18 cellular contexts compared by ENCODE assay signal in genomic region chr12:54051081-54051912, GRCh38. TPM values are rescaled to one million over a fixed set of nuclear protein-coding genes. Genes with fewer than 3 reads are reported as not detected.
A peak's percentile ranks its signal among the peaks of the same experiment; 100 is the strongest.
DNase-seq lines count a peak whose midpoint lies in the region; ATAC-seq, FAIRE-seq and TF ChIP-seq lines count a peak whose summit lies in the region.
"Had no signal": no experiment of that assay in that cellular context is flagged by ENCODE, and none has a peak within 500 bp of the region (broad histone marks: within the 10 kb centered on the region; RNA-seq: fewer than 3 reads in every experiment).

No MANE protein-coding gene starts in this region.

- H3K9me3 Mint-ChIP-seq in natural killer cell treated with Interleukin-12 subunit alpha and Interleukin-12 subunit beta and Interleukin-15 and Interleukin-18, amount 100 ng/mL, for 72 hours = no peaks in the 10 kb centered on the region
- H3K9me3 Mint-ChIP-seq: activated T-helper 1 cell treated with anti-CD3 and anti-CD28 coated beads, Interleukin-12 subunit alpha, Interleukin-12 subunit beta, Interleukin-2, Interleukin-4 antibody, amounts not matched to agents 30 ng/mL and 10 ng/mL and 1 ng/mL, durations not matched to agents 14 hours and 24 hours and 36 hours had no signal

- peak overlapping the region; percentile 86 for H2AK5ac ChIP-seq in H1 (ENCODE audit: low read depth, low read length)

- 0 out of 2 replicates have a peak overlapping the region, but pooled peaks have one; percentile 68 for H2BK12ac ChIP-seq in H1 (ENCODE audit: low read depth, low read length)

- no peak overlapping the region for H2BK120ac ChIP-seq in H1 (replicated peaks; ENCODE audit: low read depth, low read length)

- no peak for ATAC-seq in natural killer cell treated with Interleukin-12 subunit alpha and Interleukin-12 subunit beta and Interleukin-15 and Interleukin-18, amount 100 ng/mL, for 72 hours
- ATAC-seq in HG03139 (IDR thresholded peaks at IDR 0.05; ENCODE audit: unreplicated experiment) = no peak
- ATAC-seq: activated CD4-positive, alpha-beta T cell treated with anti-CD3 and anti-CD28 coated beads for 36 hours had no signal

- H3K4me1 Mint-ChIP-seq in natural killer cell treated with Interleukin-12 subunit alpha and Interleukin-12 subunit beta and Interleukin-15 and Interleukin-18, amount 100 ng/mL, for 72 hours (ENCODE audit: low read depth in 2 of 2) = peaks cover 44 to 45% of the 10 kb centered on the region in 2 donors

- no peak overlapping the region for H2BK5ac ChIP-seq in H1 (ENCODE audit: low read depth, low read length)

- no peak overlapping the region for H3K14ac ChIP-seq in H1 (ENCODE audit: insufficient read length)

- no peaks in the 10 kb centered on the region for H3K9me3 ChIP-seq in H1 (ENCODE audit: insufficient read depth in 2 of 2, low read depth in 1 of 2, low read length in 1 of 2)
- H3K9me3 ChIP-seq: vagina had no signal

- peak overlapping the region in 1 of 2 donors; percentile 60 for H3K27ac Mint-ChIP-seq in natural killer cell treated with Interleukin-12 subunit alpha and Interleukin-12 subunit beta and Interleukin-15 and Interleukin-18, amount 100 ng/mL, for 72 hours
- H3K27ac Mint-ChIP-seq: activated CD4-positive, alpha-beta T cell treated with anti-CD3 and anti-CD28 coated beads for 36 hours had no signal

- TF ChIP-seq POLR2A in H1 (IDR thresholded peaks at IDR 0.05; ENCODE audit: control extremely low read depth in 1 of 2, low read depth in 2 of 2, low read length in 2 of 2) = no peak

- H4K20me1 ChIP-seq in H1 (replicated peaks in 1 of 2; ENCODE audit: control insufficient read depth in 1 of 2, insufficient read depth in 2 of 2, low read length in 2 of 2) = peaks cover 20 to 22% of the 10 kb centered on the region in 2 experiments

- no peak for TF ChIP-seq EP300 in H1 (IDR thresholded peaks at IDR 0.05; ENCODE audit: borderline replicate concordance in 1 of 2, low read depth in 2 of 2, low read length in 2 of 2)

- peak overlapping the region; percentile 48 for H3K18ac ChIP-seq in H1 (ENCODE audit: extremely low read depth, low read length)

- no peak overlapping the region for H2AFZ ChIP-seq in H1 (ENCODE audit: low read length)

- peak overlapping the region; percentile 72; the same call in 1 of the 2 replicates for H2BK20ac ChIP-seq in H1 (ENCODE audit: low read length)

- peaks cover 3% of the 10 kb centered on the region for H3K23me2 ChIP-seq in H1 (ENCODE audit: low read depth, low read length)

- no peak overlapping the region for H3K23ac ChIP-seq in H1 (ENCODE audit: insufficient read length)

- H3K9ac ChIP-seq in H1 (replicated peaks in 1 of 4; ENCODE audit: extremely low read depth in 1 of 4, low read depth in 3 of 4, low read length in 3 of 4) = no peak overlapping the region

- H3K36me3 ChIP-seq in H1 (ENCODE audit: control insufficient read depth in 2 of 4, insufficient read depth in 4 of 4, low read length in 3 of 4) = peaks cover 0 to 9% (median 0%) of the 10 kb centered on the region in 4 experiments; a peak in 1 of 8 replicates
- H3K36me3 ChIP-seq: vagina had no signal

- no peak overlapping the region for H4K5ac ChIP-seq in H1 (ENCODE audit: insufficient read length, low read depth, low read length)

- TF ChIP-seq RAD21 in H1 (IDR thresholded peaks at IDR 0.05 in 1 of 2, conservative IDR thresholded peaks at IDR 0.05 in 1 of 2; ENCODE audit: low read depth in 2 of 2, low read length in 2 of 2) = no peak

- H2BK15ac ChIP-seq in H1 (ENCODE audit: low read length) = 0 out of 2 replicates have a peak overlapping the region, but pooled peaks have one; percentile 46

- no peak overlapping the region for H3K4me2 ChIP-seq in H1 (ENCODE audit: insufficient read depth in 1 of 2, low read depth in 2 of 2, low read length in 2 of 2)

- H3K4me1 ChIP-seq in H1 (replicated peaks in 1 of 4; ENCODE audit: control insufficient read depth in 3 of 4, insufficient read depth in 4 of 4, low read length in 3 of 4) = peaks cover 3 to 22% (median 5%) of the 10 kb centered on the region in 4 experiments

- peaks cover 7% of the 10 kb centered on the region for H3K36me3 Mint-ChIP-seq in natural killer cell treated with Interleukin-12 subunit alpha and Interleukin-12 subunit beta and Interleukin-15 and Interleukin-18, amount 100 ng/mL, for 72 hours

- H3K27ac ChIP-seq in H1 (ENCODE audit: low read depth, low read length) = no peak overlapping the region
- H3K27ac ChIP-seq: vagina had no signal

- H3K4ac ChIP-seq in H1 (replicated peaks; ENCODE audit: insufficient read length, low read depth, low read length) = no peak overlapping the region

- TF ChIP-seq CTCF in H1 (IDR thresholded peaks at IDR 0.05; ENCODE audit: control extremely low read depth in 1 of 3, insufficient read depth in 1 of 3, low read depth in 1 of 3, low read length in 3 of 3) = no peak

- 7% methylated on average over 10 of the region's 11 CpGs; no CpG with 5 or more reads in 1 of the 2 experiments for WGBS in H1 (ENCODE audit: extremely low coverage in 1 of 2, insufficient coverage in 1 of 2, insufficient read length in 1 of 2, insufficient replicate concordance in 2 of 2, low coverage in 1 of 2, low lambda C conversion rate in 2 of 2, missing lambda C conversion rate in 1 of 2), 2 experiments

- peaks cover 96 to 100% (median 99%) of the 10 kb centered on the region in 4 experiments for H3K27me3 ChIP-seq in H1 (replicated peaks in 1 of 4; ENCODE audit: control insufficient read depth in 3 of 4, extremely low read depth in 1 of 4, insufficient read depth in 3 of 4, low read length in 3 of 4)

- FAIRE-seq in H1 (lab: Jason Lieb, UNC) = no peak

- no peak overlapping the region for H3K4me3 ChIP-seq in H1 (ENCODE audit: extremely low read depth in 1 of 4, insufficient read depth in 2 of 4, low read depth in 3 of 4, low read length in 4 of 4)
- H3K4me3 ChIP-seq: vagina had no signal

- peak overlapping the region; percentile 81 for H3K4me3 Mint-ChIP-seq in natural killer cell treated with Interleukin-12 subunit alpha and Interleukin-12 subunit beta and Interleukin-15 and Interleukin-18, amount 100 ng/mL, for 72 hours
- H3K4me3 Mint-ChIP-seq: activated CD4-positive, alpha-beta T cell treated with anti-CD3 and anti-CD28 coated beads for 36 hours; activated T-helper 1 cell treated with anti-CD3 and anti-CD28 coated beads, Interleukin-12 subunit alpha, Interleukin-12 subunit beta, Interleukin-2, Interleukin-4 antibody, amounts not matched to agents 30 ng/mL and 10 ng/mL and 1 ng/mL, durations not matched to agents 14 hours and 24 hours and 36 hours had no signal

- CTCF ChIA-PET in H1 (lab: Charles Lee; ENCODE audit: partially characterized antibody) = interaction anchor here (0.7 to 4.9 kb wide), 14 partner anchors 10 to 168 kb away, joined by 3 to 34 read pairs (median 5); partner anchors contain the start of genes HOXC10 and HOXC5

- no peak overlapping the region for H3K56ac ChIP-seq in H1 (replicated peaks; ENCODE audit: insufficient read length, low read depth, low read length)

- no peak overlapping the region for H4K8ac ChIP-seq in H1 (ENCODE audit: extremely low read depth, insufficient read depth, low read length)

- POLR2A ChIA-PET in H1 (lab: Charles Lee; ENCODE audit: partially characterized antibody) = interaction anchor here (0.6 to 1.2 kb wide), 3 partner anchors 25 to 88 kb away, joined by 3 read pairs; no protein-coding TSS in a partner anchor

- H4K91ac ChIP-seq in H1 (replicated peaks; ENCODE audit: insufficient read length, low read length) = no peak overlapping the region

- no peaks in the 10 kb centered on the region for H3K79me2 ChIP-seq in H1 (ENCODE audit: control insufficient read depth in 1 of 2, insufficient read depth in 2 of 2, low read length in 2 of 2)

- H3K27me3 Mint-ChIP-seq in natural killer cell treated with Interleukin-12 subunit alpha and Interleukin-12 subunit beta and Interleukin-15 and Interleukin-18, amount 100 ng/mL, for 72 hours = peaks cover 56 to 72% of the 10 kb centered on the region in 2 donors

- DNase-seq in CD1c-positive myeloid dendritic cell (ENCODE audit: extremely low spot score) (peak; percentile 40), NCI-H69 (lab: John Stamatoyannopoulos, UW) (peak; percentile 59), H1 (ENCODE audit: low read depth in 1 of 2, low spot score in 2 of 2) (no peak), NCI-H226 (no peak), MV-4-11 (lab: John Stamatoyannopoulos, UW) (no peak)
- no peak for DNase-seq in natural killer cell treated with Interleukin-12 subunit alpha and Interleukin-12 subunit beta and Interleukin-15 and Interleukin-18, amount 100 ng/mL, for 72 hours (ENCODE audit: low spot score)
- no peak for DNase-seq in activated CD4-positive, alpha-beta T cell treated with anti-CD3 and anti-CD28 coated beads for 4 hours
- DNase-seq: activated CD4-positive, alpha-beta T cell treated with anti-CD3 and anti-CD28 coated beads for 36 hours; Calu3; caudate nucleus; hypothalamus; NCI-H2107; posterior cingulate gyrus; stimulated activated CD4-positive, alpha-beta T cell treated with anti-CD3 and anti-CD28 coated beads, Interleukin-1b, Interleukin-23, amount 100 ng/mL, for 48 hours had no signal

- H3K79me1 ChIP-seq in H1 (ENCODE audit: low read depth, low read length) = no peaks in the 10 kb centered on the region

RNA-seq across cellular contexts. Expression of gene HOXC4, which starts 2.3 kb away (rescaled TPM):
- total RNA-seq in H1 (2021; fragmentation: NEBNext Ultra II Directional; extraction: Animal tissue kit (Norgen Biotek cat#: 25700)) = not detected in 2 replicates
- not detected in 2 replicates for polyA plus RNA-seq in H1 (2011; rRNA removed)
- polyA plus RNA-seq in H1 (2011; cell fraction: cytosol; rRNA removed) = not detected
- not detected for polyA plus RNA-seq in H1 (2011; cell fraction: nucleus; rRNA removed)
- not detected in 4 replicates for polyA plus RNA-seq in H1 (2012, experiment 1 of 2)
- not detected for polyA plus RNA-seq in H1 (2012, experiment 2 of 2)
- polyA plus RNA-seq in H1 (2013, experiment 1 of 2) = 0.02 TPM
- 0.02 TPM for polyA plus RNA-seq in H1 (2013, experiment 2 of 2)
- polyA minus RNA-seq in H1 (2011; rRNA and poly(A)+ RNA removed) = not detected in 2 replicates
- not detected for polyA minus RNA-seq in H1 (2011; cell fraction: cytosol; rRNA and poly(A)+ RNA removed)
- not detected for polyA minus RNA-seq in H1 (2011; cell fraction: nucleus; rRNA and poly(A)+ RNA removed)
- 1 to 10 TPM; 1.3 to 2.3 TPM for total RNA-seq in natural killer cell treated with Interleukin-12 subunit alpha and Interleukin-12 subunit beta and Interleukin-15 and Interleukin-18, amount 100 ng/mL, for 72 hours
- total RNA-seq: activated CD4-positive, alpha-beta T cell treated with anti-CD3 and anti-CD28 coated beads for 36 hours; activated T-helper 1 cell treated with anti-CD3 and anti-CD28 coated beads, Interleukin-12 subunit alpha, Interleukin-12 subunit beta, Interleukin-2, Interleukin-4 antibody, amounts not matched to agents 30 ng/mL and 10 ng/mL and 1 ng/mL, durations not matched to agents 14 hours and 24 hours and 36 hours; lung microvascular endothelial cell had no signal

RNA-seq across cellular contexts. Expression of gene HOXC5, which starts 18.4 kb away (rescaled TPM):
- total RNA-seq in H1 (2021; fragmentation: NEBNext Ultra II Directional; extraction: Animal tissue kit (Norgen Biotek cat#: 25700)) = not detected in 2 replicates
- polyA plus RNA-seq in H1 (2011; rRNA removed) = not detected in 2 replicates
- not detected for polyA plus RNA-seq in H1 (2011; cell fraction: cytosol; rRNA removed)
- polyA plus RNA-seq in H1 (2011; cell fraction: nucleus; rRNA removed) = not detected
- polyA plus RNA-seq in H1 (2012, experiment 1 of 2) = not detected in 4 replicates
- not detected for polyA plus RNA-seq in H1 (2012, experiment 2 of 2)
- not detected for polyA plus RNA-seq in H1 (2013, experiment 1 of 2)
- not detected for polyA plus RNA-seq in H1 (2013, experiment 2 of 2)
- not detected in 2 replicates for polyA minus RNA-seq in H1 (2011; rRNA and poly(A)+ RNA removed)
- not detected for polyA minus RNA-seq in H1 (2011; cell fraction: cytosol; rRNA and poly(A)+ RNA removed)
- polyA minus RNA-seq in H1 (2011; cell fraction: nucleus; rRNA and poly(A)+ RNA removed) = not detected
- total RNA-seq in natural killer cell treated with Interleukin-12 subunit alpha and Interleukin-12 subunit beta and Interleukin-15 and Interleukin-18, amount 100 ng/mL, for 72 hours = not detected
- total RNA-seq: activated CD4-positive, alpha-beta T cell treated with anti-CD3 and anti-CD28 coated beads for 36 hours; activated T-helper 1 cell treated with anti-CD3 and anti-CD28 coated beads, Interleukin-12 subunit alpha, Interleukin-12 subunit beta, Interleukin-2, Interleukin-4 antibody, amounts not matched to agents 30 ng/mL and 10 ng/mL and 1 ng/mL, durations not matched to agents 14 hours and 24 hours and 36 hours; Calu3; lung microvascular endothelial cell; vagina had no signal

RNA-seq across cellular contexts. Expression of gene HOXC6, which starts 23.1 kb away (rescaled TPM):
- not detected in 2 replicates for total RNA-seq in H1 (2021; fragmentation: NEBNext Ultra II Directional; extraction: Animal tissue kit (Norgen Biotek cat#: 25700))
- polyA plus RNA-seq in H1 (2011; rRNA removed) = not detected in 2 replicates
- polyA plus RNA-seq in H1 (2011; cell fraction: cytosol; rRNA removed) = not detected
- not detected for polyA plus RNA-seq in H1 (2011; cell fraction: nucleus; rRNA removed)
- polyA plus RNA-seq in H1 (2012, experiment 1 of 2) = not detected in 4 replicates
- polyA plus RNA-seq in H1 (2012, experiment 2 of 2) = not detected
- not detected for polyA plus RNA-seq in H1 (2013, experiment 1 of 2)
- not detected for polyA plus RNA-seq in H1 (2013, experiment 2 of 2)
- not detected in 2 replicates for polyA minus RNA-seq in H1 (2011; rRNA and poly(A)+ RNA removed)
- not detected for polyA minus RNA-seq in H1 (2011; cell fraction: cytosol; rRNA and poly(A)+ RNA removed)
- not detected for polyA minus RNA-seq in H1 (2011; cell fraction: nucleus; rRNA and poly(A)+ RNA removed)
- not detected for total RNA-seq in natural killer cell treated with Interleukin-12 subunit alpha and Interleukin-12 subunit beta and Interleukin-15 and Interleukin-18, amount 100 ng/mL, for 72 hours
- total RNA-seq: activated CD4-positive, alpha-beta T cell treated with anti-CD3 and anti-CD28 coated beads for 36 hours; activated T-helper 1 cell treated with anti-CD3 and anti-CD28 coated beads, Interleukin-12 subunit alpha, Interleukin-12 subunit beta, Interleukin-2, Interleukin-4 antibody, amounts not matched to agents 30 ng/mL and 10 ng/mL and 1 ng/mL, durations not matched to agents 14 hours and 24 hours and 36 hours; lung microvascular endothelial cell; vagina had no signal

RNA-seq across cellular contexts. Expression of gene HOXC8, which starts 42.5 kb away (rescaled TPM):
- not detected in 2 replicates for total RNA-seq in H1 (2021; fragmentation: NEBNext Ultra II Directional; extraction: Animal tissue kit (Norgen Biotek cat#: 25700))
- polyA plus RNA-seq in H1 (2011; rRNA removed) = not detected in 2 replicates
- polyA plus RNA-seq in H1 (2011; cell fraction: cytosol; rRNA removed) = not detected
- polyA plus RNA-seq in H1 (2011; cell fraction: nucleus; rRNA removed) = not detected
- polyA plus RNA-seq in H1 (2012, experiment 1 of 2) = 0.09 TPM in 1 of 4 replicates, not detected in the others
- not detected for polyA plus RNA-seq in H1 (2012, experiment 2 of 2)
- polyA plus RNA-seq in H1 (2013, experiment 1 of 2) = not detected
- not detected for polyA plus RNA-seq in H1 (2013, experiment 2 of 2)
- not detected in 2 replicates for polyA minus RNA-seq in H1 (2011; rRNA and poly(A)+ RNA removed)
- polyA minus RNA-seq in H1 (2011; cell fraction: cytosol; rRNA and poly(A)+ RNA removed) = not detected
- not detected for polyA minus RNA-seq in H1 (2011; cell fraction: nucleus; rRNA and poly(A)+ RNA removed)
- not detected for total RNA-seq in natural killer cell treated with Interleukin-12 subunit alpha and Interleukin-12 subunit beta and Interleukin-15 and Interleukin-18, amount 100 ng/mL, for 72 hours
- total RNA-seq: activated CD4-positive, alpha-beta T cell treated with anti-CD3 and anti-CD28 coated beads for 36 hours; activated T-helper 1 cell treated with anti-CD3 and anti-CD28 coated beads, Interleukin-12 subunit alpha, Interleukin-12 subunit beta, Interleukin-2, Interleukin-4 antibody, amounts not matched to agents 30 ng/mL and 10 ng/mL and 1 ng/mL, durations not matched to agents 14 hours and 24 hours and 36 hours; lung microvascular endothelial cell; vagina had no signal

RNA-seq across cellular contexts. Expression of gene HOXC9, which starts 51.3 kb away (rescaled TPM):
- total RNA-seq in H1 (2021; fragmentation: NEBNext Ultra II Directional; extraction: Animal tissue kit (Norgen Biotek cat#: 25700)) = not detected in 2 replicates
- polyA plus RNA-seq in H1 (2011; rRNA removed) = not detected in 2 replicates
- polyA plus RNA-seq in H1 (2011; cell fraction: cytosol; rRNA removed) = not detected
- polyA plus RNA-seq in H1 (2011; cell fraction: nucleus; rRNA removed) = not detected
- not detected in 4 replicates for polyA plus RNA-seq in H1 (2012, experiment 1 of 2)
- not detected for polyA plus RNA-seq in H1 (2012, experiment 2 of 2)
- polyA plus RNA-seq in H1 (2013, experiment 1 of 2) = not detected
- not detected for polyA plus RNA-seq in H1 (2013, experiment 2 of 2)
- not detected in 2 replicates for polyA minus RNA-seq in H1 (2011; rRNA and poly(A)+ RNA removed)
- polyA minus RNA-seq in H1 (2011; cell fraction: cytosol; rRNA and poly(A)+ RNA removed) = not detected
- not detected for polyA minus RNA-seq in H1 (2011; cell fraction: nucleus; rRNA and poly(A)+ RNA removed)
- not detected for total RNA-seq in natural killer cell treated with Interleukin-12 subunit alpha and Interleukin-12 subunit beta and Interleukin-15 and Interleukin-18, amount 100 ng/mL, for 72 hours
- total RNA-seq: activated CD4-positive, alpha-beta T cell treated with anti-CD3 and anti-CD28 coated beads for 36 hours; activated T-helper 1 cell treated with anti-CD3 and anti-CD28 coated beads, Interleukin-12 subunit alpha, Interleukin-12 subunit beta, Interleukin-2, Interleukin-4 antibody, amounts not matched to agents 30 ng/mL and 10 ng/mL and 1 ng/mL, durations not matched to agents 14 hours and 24 hours and 36 hours; lung microvascular endothelial cell; vagina had no signal

Comparison
In these comparisons a context has a peak if more than half of its experiments do, and no peak if none do; other contexts are left out.
1. DNase-seq: peak in CD1c-positive myeloid dendritic cell (single experiment) and NCI-H69 (single experiment); none in H1 (0 of 2), natural killer cell treated with Interleukin-12 subunit alpha and Interleukin-12 subunit beta and Interleukin-15 and Interleukin-18, amount 100 ng/mL, for 72 hours (single experiment), NCI-H226 (single experiment), activated CD4-positive, alpha-beta T cell treated with anti-CD3 and anti-CD28 coated beads for 4 hours (0 of 2) and MV-4-11 (single experiment).